ENCODE assay signal across 1 cellular context in the genomic region with DNA sequence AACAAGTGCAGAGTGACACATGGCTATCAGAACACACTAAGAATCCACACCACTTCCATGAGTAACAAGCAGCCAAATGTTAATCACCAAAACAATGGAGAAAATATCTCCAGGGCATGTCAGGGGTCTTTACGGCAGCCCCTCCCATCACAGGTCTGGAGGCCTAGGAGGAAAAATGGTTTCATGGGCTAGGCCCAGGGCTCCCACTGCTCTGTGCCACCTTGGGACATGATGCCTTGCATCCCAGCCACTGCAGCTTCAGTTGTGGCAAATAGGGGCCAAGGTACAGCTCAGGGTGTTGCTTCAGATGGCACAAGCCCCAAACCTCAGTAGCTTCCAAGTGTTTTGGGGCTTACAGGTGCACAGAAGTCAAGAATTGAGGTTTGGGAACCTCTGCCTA.
TF ChIP-seq lines count a peak whose summit lies in the region.

No MANE protein-coding gene starts in this region.

TF ChIP-seq in H1, 55 proteins besides CTCF, POLR2A, EP300 and RAD21 (continued from another document):
- TF ChIP-seq, protein P1, sequence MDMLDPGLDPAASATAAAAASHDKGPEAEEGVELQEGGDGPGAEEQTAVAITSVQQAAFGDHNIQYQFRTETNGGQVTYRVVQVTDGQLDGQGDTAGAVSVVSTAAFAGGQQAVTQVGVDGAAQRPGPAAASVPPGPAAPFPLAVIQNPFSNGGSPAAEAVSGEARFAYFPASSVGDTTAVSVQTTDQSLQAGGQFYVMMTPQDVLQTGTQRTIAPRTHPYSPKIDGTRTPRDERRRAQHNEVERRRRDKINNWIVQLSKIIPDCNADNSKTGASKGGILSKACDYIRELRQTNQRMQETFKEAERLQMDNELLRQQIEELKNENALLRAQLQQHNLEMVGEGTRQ (IDR thresholded peaks at IDR 0.05; ENCODE audit: low read length): no peak
- TF ChIP-seq POU5F1 (IDR thresholded peaks at IDR 0.05; ENCODE audit: low read depth, low read length): no peak
- no peak for TF ChIP-seq TBP (IDR thresholded peaks at IDR 0.05; ENCODE audit: low read depth, low read length)
- no peak for TF ChIP-seq RBBP5 (IDR thresholded peaks at IDR 0.05; ENCODE audit: borderline replicate concordance, low read depth, low read length)
- no peak for TF ChIP-seq KDM4A (IDR thresholded peaks at IDR 0.05; ENCODE audit: low read depth, low read length, severe bottlenecking)
TF ChIP-seq in H1: peak in this region for 0.
